ENCODE assay signal across 15 cellular contexts in the genomic region with DNA sequence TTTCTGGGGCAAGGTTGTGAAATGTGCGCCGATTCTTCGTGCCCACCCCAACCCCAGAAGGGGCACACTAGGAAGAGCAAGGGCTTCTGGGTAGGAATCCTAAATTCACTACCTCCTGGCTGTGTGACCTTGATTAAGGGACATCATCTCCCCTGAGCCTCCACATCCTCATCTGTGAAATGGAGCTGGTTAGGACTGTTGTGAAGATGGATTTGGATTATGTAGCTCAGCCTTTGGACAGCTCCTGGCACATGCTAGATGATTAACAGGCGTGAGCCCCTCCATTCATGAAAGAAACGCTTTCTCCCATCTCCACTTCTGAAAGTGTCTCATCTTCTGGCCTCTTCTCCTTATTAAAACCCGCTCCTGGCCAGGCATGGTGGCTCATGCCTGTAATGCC.
DNase-seq lines count a peak whose midpoint lies in the region; ATAC-seq, FAIRE-seq and TF ChIP-seq lines count a peak whose summit lies in the region.
"Had no signal": no experiment of that assay in that cellular context is flagged by ENCODE, and none has a peak within 500 bp of the region (broad histone marks: within the 10 kb centered on the region; RNA-seq: fewer than 3 reads in every experiment).

No MANE protein-coding gene starts in this region.

- no TSS peak for BruUV-seq in K562 (replicated peaks; lab: Mats Ljungman, UMichigan)

- no peak for TF ChIP-seq CTCF in K562 (IDR thresholded peaks at IDR 0.05 in 2 of 3, conservative IDR thresholded peaks at IDR 0.05 in 1 of 3; ENCODE audit: insufficient read depth in 2 of 3, low read depth in 1 of 3, low read length in 3 of 3)
- TF ChIP-seq CTCF in prostate gland (IDR thresholded peaks at IDR 0.05), result no peak

- POLR2A ChIA-PET in K562 (lab: Yijun Ruan, JAX), result no interaction called here

- no peaks in the 10 kb centered on the region for H3K79me2 ChIP-seq in GM23248 (ENCODE audit: insufficient read depth)
- no peaks in the 10 kb centered on the region for H3K79me2 ChIP-seq in K562 (ENCODE audit: control insufficient read depth, insufficient read depth, low read length)

- peaks cover 2% of the 10 kb centered on the region for H3K9me1 ChIP-seq in K562 (ENCODE audit: control insufficient read depth, insufficient read depth, low read length)

- no peaks in the 10 kb centered on the region for H3K9me2 ChIP-seq in GM23248 (ENCODE audit: insufficient read depth)

- WGBS in GM23248 (ENCODE audit: low coverage in 1 of 2, low lambda C conversion rate in 2 of 2, missing lambda C conversion rate in 2 of 2), 2 experiments, result 86 to 90% methylated on average over 6 of the region's 6 CpGs
- WGBS in K562 (ENCODE audit: insufficient coverage, low coverage, missing lambda C conversion rate), result 39% methylated on average over 6 of the region's 6 CpGs
- WGBS in prostate gland, result 84% methylated on average over 6 of the region's 6 CpGs

- H2AFZ ChIP-seq in GM23248 (no peak overlapping the region), K562 (ENCODE audit: low read depth, low read length) (no peak overlapping the region)

- no peaks in the 10 kb centered on the region for H3F3A ChIP-seq in GM23248 (ENCODE audit: insufficient read depth)

- TF ChIP-seq RAD21 in K562 (CRISPR knock-in tag; conservative IDR thresholded peaks at IDR 0.05 in 1 of 2, IDR thresholded peaks at IDR 0.05 in 1 of 2), result no peak

- H3K36me3 ChIP-seq in GM23248 (ENCODE audit: low read depth) (no peaks in the 10 kb centered on the region), K562 (ENCODE audit: control insufficient read depth, insufficient read depth, low read length) (no peaks in the 10 kb centered on the region), prostate gland (no peaks in the 10 kb centered on the region)

- H4K20me1 ChIP-seq in GM23248 (ENCODE audit: insufficient read depth) (no peaks in the 10 kb centered on the region), K562 (replicated peaks; ENCODE audit: control insufficient read depth, insufficient read depth, low read length) (no peaks in the 10 kb centered on the region)

- H3K27ac ChIP-seq in GM23248 (no peak overlapping the region), K562 (ENCODE audit: extremely low read depth, low read depth, low read length) (no peak overlapping the region), prostate gland (no peak overlapping the region)

- in situ Hi-C loops in GM23248 (cut with MboI), result no loop called here
- in situ Hi-C loops in K562 (cut with MboI), result no loop called here

- ATAC-seq in K562, result no peak
- ATAC-seq in HG03354 (IDR thresholded peaks at IDR 0.05; ENCODE audit: poor library complexity, severe bottlenecking, unreplicated experiment), result no peak

- peak; percentile 20 for DNase-seq in GM23248
- no peak for DNase-seq in HTR-8/SVneo (ENCODE audit: insufficient read length, low spot score)
- no peak for DNase-seq in K562 (ENCODE audit: extremely low read depth in 1 of 4, low spot score in 3 of 4)
- DNase-seq in urothelium cell line (ENCODE audit: low spot score), result no peak
- no peak for DNase-seq in SKM-1 (lab: John Stamatoyannopoulos, UW; ENCODE audit: unreplicated experiment)
- no peak for DNase-seq in prostate gland (ENCODE audit: low spot score)
- DNase-seq: Caco-2; CD8-positive, alpha-beta memory T cell; DND-41; GDM1; HCEC 1CT had no signal

- TF ChIP-seq POLR2A in K562 (conservative IDR thresholded peaks at IDR 0.05) (no peak), prostate gland (IDR thresholded peaks at IDR 0.05) (no peak)

- CTCF ChIA-PET in K562 (lab: Yijun Ruan, JAX; ENCODE audit: low intra/inter-chr PET ratio), result no interaction called here

- H3K4me3 ChIP-seq in GM23248 (no peak overlapping the region), K562 (no peak overlapping the region), prostate gland (no peak overlapping the region)

- H3K4me2 ChIP-seq in GM23248 (ENCODE audit: unreplicated experiment), result no peak overlapping the region
- H3K4me2 ChIP-seq in K562 (ENCODE audit: insufficient read depth, low read length), result no peak overlapping the region

- H3K4me1 ChIP-seq in GM23248 (ENCODE audit: insufficient read depth) (peaks cover 13% of the 10 kb centered on the region), K562 (replicated peaks in 1 of 2; ENCODE audit: control insufficient read depth in 2 of 2, insufficient read depth in 2 of 2, low read length in 2 of 2) (peaks cover 0 to 21% of the 10 kb centered on the region in 2 experiments; a peak in 3 of 5 replicates), prostate gland (replicated peaks) (no peaks in the 10 kb centered on the region)

- H3K9me3 ChIP-seq in GM23248 (ENCODE audit: low read depth), result no peaks in the 10 kb centered on the region
- no peaks in the 10 kb centered on the region for H3K9me3 ChIP-seq in K562 (replicated peaks; ENCODE audit: control insufficient read depth, insufficient read depth, low read depth, low read length)
- no peaks in the 10 kb centered on the region for H3K9me3 ChIP-seq in prostate gland
- H3K9me3 ChIP-seq: Caco-2 had no signal

- no peak for TF ChIP-seq EP300 in K562 (IDR thresholded peaks at IDR 0.05; ENCODE audit: low read length)

- FAIRE-seq in HTR-8/SVneo (lab: Jason Lieb, UNC), result peak; percentile 13
- FAIRE-seq in K562 (lab: Jason Lieb, UNC), result no peak
- FAIRE-seq in urothelium cell line (lab: Jason Lieb, UNC), result peak; percentile 23
- FAIRE-seq: A204.1, GM12892, H1 had no signal

- H3K9ac ChIP-seq in GM23248 (no peak overlapping the region), K562 (ENCODE audit: insufficient read depth in 1 of 2, low read depth in 2 of 2, low read length in 2 of 2) (no peak overlapping the region)

- intact Hi-C loops in K562 (cut with micrococcal nuclease), result loop anchor here (5.0 to 10.0 kb wide), 3 partner anchors 171 to 491 kb away; no protein-coding TSS in a partner anchor
- intact Hi-C loops in prostate gland (cut with DNase I), result no loop called here

- no peaks in the 10 kb centered on the region for H3K27me3 ChIP-seq in GM23248 (replicated peaks; ENCODE audit: insufficient read depth)
- H3K27me3 ChIP-seq in K562 (ENCODE audit: control insufficient read depth in 2 of 2, insufficient read depth in 2 of 2, low read length in 2 of 2), result peaks cover 8 to 29% of the 10 kb centered on the region in 2 experiments; a peak in 3 of 5 replicates
- no peaks in the 10 kb centered on the region for H3K27me3 ChIP-seq in prostate gland (replicated peaks; ENCODE audit: insufficient read depth)

TF ChIP-seq in K562, 482 proteins besides CTCF, POLR2A, EP300 and RAD21 (continues in another document):
- no peak for TF ChIP-seq TBL1XR1 (IDR thresholded peaks at IDR 0.05; ENCODE audit: low read length in 2 of 2)
- TF ChIP-seq NR2C1 (IDR thresholded peaks at IDR 0.05), result no peak
- TF ChIP-seq NR2C1 (tag; IDR thresholded peaks at IDR 0.05), result no peak
- no peak for TF ChIP-seq C11orf30 (IDR thresholded peaks at IDR 0.05; ENCODE audit: low read depth)
- TF ChIP-seq SPI1 (IDR thresholded peaks at IDR 0.05; ENCODE audit: borderline replicate concordance, low read depth, low read length), result no peak
- no peak for TF ChIP-seq KLF16 (IDR thresholded peaks at IDR 0.05)
- no peak for TF ChIP-seq ETS1 (conservative IDR thresholded peaks at IDR 0.05; ENCODE audit: control insufficient read depth, low read depth, low read length)
- no peak for TF ChIP-seq MYNN (IDR thresholded peaks at IDR 0.05)
- TF ChIP-seq MYNN (CRISPR knock-in tag; IDR thresholded peaks at IDR 0.05), result no peak
- TF ChIP-seq RBM25 (IDR thresholded peaks at IDR 0.05; ENCODE audit: low read depth, low read length, severe bottlenecking), result peak; percentile 59
- TF ChIP-seq SMARCC2 (IDR thresholded peaks at IDR 0.05; ENCODE audit: low read depth), result no peak
- no peak for TF ChIP-seq PRPF4 (IDR thresholded peaks at IDR 0.05; ENCODE audit: insufficient read depth, low read depth, low read length, poor library complexity, severe bottlenecking)
- no peak for TF ChIP-seq HMG20A (CRISPR knock-in tag; conservative IDR thresholded peaks at IDR 0.05)
- peak; percentile 65; the same call in 1 of the 2 replicates for TF ChIP-seq MIER1 (IDR thresholded peaks at IDR 0.05; ENCODE audit: low read depth)
- no peak for TF ChIP-seq ZNF699 (CRISPR knock-in tag; IDR thresholded peaks at IDR 0.05; ENCODE audit: insufficient replicate concordance)
- no peak for TF ChIP-seq MEF2A (IDR thresholded peaks at IDR 0.05; ENCODE audit: control insufficient read depth, low read depth, low read length)
- TF ChIP-seq CREB1 (IDR thresholded peaks at IDR 0.05), result no peak
- TF ChIP-seq CREB1 (CRISPR knock-in tag; IDR thresholded peaks at IDR 0.05), result no peak
- TF ChIP-seq CEBPG (CRISPR knock-in tag; IDR thresholded peaks at IDR 0.05), result no peak
- no peak for TF ChIP-seq CEBPG (tag; conservative IDR thresholded peaks at IDR 0.05 in 1 of 2, IDR thresholded peaks at IDR 0.05 in 1 of 2)
- TF ChIP-seq ZNF23 (CRISPR knock-in tag; IDR thresholded peaks at IDR 0.05), result no peak
- no peak for TF ChIP-seq FOXK2 (conservative IDR thresholded peaks at IDR 0.05 in 1 of 2, IDR thresholded peaks at IDR 0.05 in 1 of 2; ENCODE audit: low read depth in 2 of 2)
- TF ChIP-seq LCOR (CRISPR knock-in tag; IDR thresholded peaks at IDR 0.05), result no peak
- TF ChIP-seq PCBP1 (IDR thresholded peaks at IDR 0.05; ENCODE audit: low read depth, low read length, poor library complexity, severe bottlenecking), result no peak
